Comparison of ENCODE assay signal across 4 cellular contexts in the genomic region with DNA sequence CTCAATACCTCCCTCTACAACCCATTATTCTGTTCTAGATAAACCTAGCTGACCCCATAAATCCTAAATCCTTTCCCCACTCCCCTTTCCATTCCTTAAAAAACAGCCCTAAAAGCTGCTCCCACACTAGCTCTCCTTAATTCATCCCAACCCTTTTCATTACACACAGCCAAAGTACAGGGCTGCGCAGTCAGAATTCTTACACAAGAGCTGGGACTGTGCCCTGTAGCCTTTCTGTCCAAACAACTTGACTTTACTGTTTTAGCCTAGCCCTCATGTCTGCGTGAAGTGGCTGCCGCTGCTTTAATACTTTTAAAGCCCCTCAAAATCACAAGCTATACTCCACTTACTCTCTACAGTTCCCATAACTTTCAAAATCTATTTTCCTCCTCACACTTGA. TPM values are rescaled to one million over a fixed set of nuclear protein-coding genes. Genes with fewer than 3 reads are reported as not detected.
"Had no signal": no experiment of that assay in that cellular context is flagged by ENCODE, and none has a peak within 500 bp of the region (broad histone marks: within the 10 kb centered on the region; RNA-seq: fewer than 3 reads in every experiment).

No MANE protein-coding gene starts in this region.

RNA-seq across cellular contexts. Expression of a gene that starts 23.9 kb away (rescaled TPM):
- total RNA-seq: M059J, MCF 10A, NCI-H460 had no signal

RNA-seq across cellular contexts. Expression of a gene that starts 55.9 kb away (rescaled TPM):
- total RNA-seq: LHCN-M2, M059J, MCF 10A, NCI-H460 had no signal
